Comparison of ENCODE assay signal across 8 cellular contexts in the genomic region with DNA sequence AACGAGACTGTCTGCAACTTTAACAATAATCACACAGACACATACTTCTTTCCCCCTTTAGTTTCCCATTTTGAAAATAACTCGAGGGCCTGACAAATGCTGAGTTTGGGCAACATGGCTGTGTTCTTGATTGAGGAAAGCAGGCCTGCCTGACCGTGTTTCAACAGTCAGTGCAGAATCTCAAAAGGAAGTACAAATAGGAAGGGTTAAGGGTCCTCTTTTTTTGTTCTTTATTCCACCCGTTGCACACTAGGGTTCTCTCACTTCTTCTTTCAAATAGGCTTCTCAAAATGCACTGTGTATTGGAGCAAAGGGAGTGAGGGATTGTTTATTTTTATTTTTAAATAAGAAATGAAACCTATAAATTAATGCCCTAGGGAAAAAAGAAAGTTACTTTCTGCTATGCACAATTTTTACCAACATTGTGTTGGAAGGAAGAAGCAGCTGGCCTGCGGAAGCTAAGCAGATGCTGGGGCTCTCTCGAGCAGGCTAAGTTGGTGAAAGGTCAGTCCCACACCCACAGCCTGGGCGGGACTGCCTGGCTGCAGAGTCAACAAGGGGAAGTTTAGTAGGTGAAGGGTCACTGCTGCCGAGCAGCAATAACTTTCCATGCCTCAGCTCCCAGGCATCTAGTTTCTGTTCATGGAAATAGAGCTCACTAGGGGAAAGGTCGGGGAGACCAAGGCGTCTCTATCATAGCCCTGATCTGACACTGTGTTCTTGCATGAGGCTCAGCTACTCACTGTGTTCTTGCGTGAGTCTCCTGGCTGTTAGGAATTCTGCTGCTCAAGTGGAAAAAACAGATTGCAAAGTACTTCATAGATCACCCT. TPM values are rescaled to one million over a fixed set of nuclear protein-coding genes. Genes with fewer than 3 reads are reported as not detected.
DNase-seq lines count a peak whose midpoint lies in the region; ATAC-seq and TF ChIP-seq lines count a peak whose summit lies in the region.

No MANE protein-coding gene starts in this region.

- DNase-seq in Ammon's horn (ENCODE audit: low spot score): peak; percentile 92
- DNase-seq in NCI-H526 (lab: John Stamatoyannopoulos, UW): peak; percentile 12 to 60
- DNase-seq in brain microvascular endothelial cell: peak; percentile 93
- DNase-seq in hypothalamus (lab: John Stamatoyannopoulos, UW): peak in 47 of 51 donors; percentile 4 to 86 (median 54)
- peak; percentile 99 for DNase-seq in renal cortical epithelial cell (ENCODE audit: low read depth)
- no peak for DNase-seq in T-helper 9 cell

- TF ChIP-seq CTCF in brain microvascular endothelial cell (IDR thresholded peaks at IDR 0.05; ENCODE audit: low read depth, low read length, missing control alignments): no peak

- no peaks in the 10 kb centered on the region for H3K36me3 ChIP-seq in brain microvascular endothelial cell (replicated peaks)

- in situ Hi-C loops in brain microvascular endothelial cell (cut with HindIII; ENCODE audit: low pct_ligation_motif_present, low sequenced_read_pairs): no loop called here

- ATAC-seq in GM18907 (IDR thresholded peaks at IDR 0.05; ENCODE audit: unreplicated experiment): peak; percentile 99
- ATAC-seq in HG03064 (IDR thresholded peaks at IDR 0.05; ENCODE audit: low read depth, unreplicated experiment): peak; percentile 99

- no peak overlapping the region for H3K4me3 ChIP-seq in brain microvascular endothelial cell (ENCODE audit: low read depth, low read length)

- H3K27me3 ChIP-seq in brain microvascular endothelial cell (replicated peaks): no peaks in the 10 kb centered on the region

- peak overlapping the region; percentile 78 for H3K27ac ChIP-seq in brain microvascular endothelial cell

RNA-seq across cellular contexts. Expression of a gene that starts 12.2 kb away (rescaled TPM):
- 1.9 and 5.8 TPM in 2 replicates for total RNA-seq in renal cortical epithelial cell
